In the genomic region with DNA sequence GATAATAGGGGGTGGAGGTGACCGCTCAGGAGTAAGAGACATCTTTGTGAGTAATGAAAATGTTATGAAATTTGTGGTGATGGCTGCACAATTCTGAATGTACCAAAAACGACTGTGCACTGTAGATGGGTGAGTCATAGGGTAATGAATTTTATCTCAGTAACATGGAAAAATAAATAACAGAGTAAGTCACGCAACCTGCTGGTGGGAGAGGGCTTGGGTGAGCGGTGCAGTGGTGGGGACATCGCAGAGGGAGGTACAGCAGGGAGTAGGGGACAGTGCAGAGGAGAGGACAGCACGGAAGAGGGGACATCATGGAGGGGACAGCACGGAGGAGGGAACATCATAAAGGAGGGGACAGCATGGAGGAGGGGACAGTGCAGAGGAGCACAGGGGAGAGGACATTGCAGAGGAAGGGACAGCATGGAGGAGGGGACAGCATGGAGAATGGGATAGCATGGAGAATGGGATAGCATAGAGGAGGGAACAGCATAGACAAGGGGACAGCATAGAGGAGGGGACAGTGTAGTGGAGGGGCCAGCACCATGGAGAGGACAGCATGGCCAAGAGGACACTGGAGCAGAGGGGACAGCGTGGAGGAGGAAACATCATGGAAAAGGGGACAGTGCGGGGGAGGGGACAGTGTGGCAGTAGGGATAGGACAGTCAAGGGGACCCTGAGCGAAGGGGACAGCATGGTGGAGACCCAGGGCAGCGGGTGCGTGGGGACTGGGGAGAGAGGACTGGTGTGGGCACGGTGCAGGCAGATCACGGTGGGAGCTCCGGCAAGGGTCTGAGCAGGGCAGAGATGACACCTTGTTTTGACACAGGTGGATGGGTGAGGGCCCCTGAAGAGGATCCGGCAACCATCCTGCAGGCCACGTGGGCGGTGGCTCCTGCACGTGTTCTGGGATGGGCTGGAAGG, we compare ENCODE assay signal across 8 cellular contexts.
DNase-seq lines count a peak whose midpoint lies in the region; ATAC-seq and TF ChIP-seq lines count a peak whose summit lies in the region.

No MANE protein-coding gene starts in this region.

- CTCF ChIA-PET in HEK293T (lab: Yijun Ruan, JAX), result no interaction called here

- 73% methylated on average over 19 of the region's 19 CpGs for WGBS in esophagus muscularis mucosa
- 66% methylated on average over 19 of the region's 19 CpGs for WGBS in smooth muscle cell (ENCODE audit: low lambda C conversion rate)

- TF ChIP-seq POLR2A in esophagus muscularis mucosa (IDR thresholded peaks at IDR 0.05; ENCODE audit: low read depth), result no peak

- H3K4me1 ChIP-seq in RWPE2 (ENCODE audit: insufficient read depth, poor library complexity, severe bottlenecking) (peaks cover 9% of the 10 kb centered on the region), esophagus muscularis mucosa (no peaks in the 10 kb centered on the region), smooth muscle cell (ENCODE audit: low read depth) (no peaks in the 10 kb centered on the region)

- peaks cover 4% of the 10 kb centered on the region for H3K9me3 ChIP-seq in RWPE2 (ENCODE audit: severe bottlenecking)
- H3K9me3 ChIP-seq in esophagus muscularis mucosa, result peaks cover 0 to 28% (median 13%) of the 10 kb centered on the region in 4 donors
- H3K9me3 ChIP-seq in smooth muscle cell (replicated peaks; ENCODE audit: low read depth), result peaks cover 2% of the 10 kb centered on the region

- peak; percentile 93 for ATAC-seq in RWPE2 (ENCODE audit: low read depth)
- ATAC-seq in HG02678 (IDR thresholded peaks at IDR 0.05; ENCODE audit: unreplicated experiment), result no peak
- no peak for ATAC-seq in HG03039 (IDR thresholded peaks at IDR 0.05; ENCODE audit: unreplicated experiment)

- peak overlapping the region; percentile 28 for H3K4me2 ChIP-seq in smooth muscle cell

- no peaks in the 10 kb centered on the region for H3F3A ChIP-seq in smooth muscle cell (ENCODE audit: low read depth)

- POLR2A ChIA-PET in HEK293T (lab: Yijun Ruan, JAX), result no interaction called here

- no peak overlapping the region for H3K9ac ChIP-seq in smooth muscle cell (ENCODE audit: low read depth)

- H3K4me3 ChIP-seq in RWPE2 (ENCODE audit: severe bottlenecking), result no peak overlapping the region
- H3K4me3 ChIP-seq in esophagus muscularis mucosa, result no peak overlapping the region
- H3K4me3 ChIP-seq in smooth muscle cell, result no peak overlapping the region

- no peaks in the 10 kb centered on the region for H4K20me1 ChIP-seq in smooth muscle cell (ENCODE audit: low read depth)

- no peaks in the 10 kb centered on the region for H3K79me2 ChIP-seq in smooth muscle cell (ENCODE audit: low read depth)

- no peak overlapping the region for H2AFZ ChIP-seq in smooth muscle cell (ENCODE audit: low read depth)

- peak overlapping the region; percentile 28 for H3K27ac ChIP-seq in RWPE2 (ENCODE audit: poor library complexity, severe bottlenecking)
- H3K27ac ChIP-seq in esophagus muscularis mucosa (replicated peaks in 1 of 4), result no peak overlapping the region
- no peak overlapping the region for H3K27ac ChIP-seq in smooth muscle cell (ENCODE audit: low read depth)

- TF ChIP-seq CTCF in RWPE2 (IDR thresholded peaks at IDR 0.05; ENCODE audit: poor library complexity, severe bottlenecking) (peak; percentile 17), esophagus muscularis mucosa (IDR thresholded peaks at IDR 0.05) (no peak), smooth muscle cell (IDR thresholded peaks at IDR 0.05; ENCODE audit: borderline replicate concordance, insufficient read depth, poor library complexity, severe bottlenecking) (no peak)

- intact Hi-C loops in esophagus muscularis mucosa (cut with DNase I), result no loop called here

- H3K36me3 ChIP-seq in RWPE2 (ENCODE audit: low read depth) (0 out of 2 replicates have a peak, but pooled peaks cover 4% of the 10 kb centered on the region), esophagus muscularis mucosa (peaks cover 3 to 10% (median 6%) of the 10 kb centered on the region in 4 donors), smooth muscle cell (ENCODE audit: low read depth) (no peaks in the 10 kb centered on the region)

- TF ChIP-seq EP300 in esophagus muscularis mucosa (IDR thresholded peaks at IDR 0.05), result no peak

- DNase-seq in HEK293T (ENCODE audit: extremely low spot score) (peak; percentile 50), RWPE2 (ENCODE audit: low spot score) (no peak), esophagus muscularis mucosa (ENCODE audit: extremely low spot score) (peak; percentile 45), smooth muscle cell (lab: John Stamatoyannopoulos, UW; ENCODE audit: unreplicated experiment) (no peak), inferior parietal cortex (ENCODE audit: extremely low spot score) (no peak)
- no peak for DNase-seq in activated T-cell treated with anti-CD3 and anti-CD28 coated beads, Interleukin-2, amount 50 U/mL, for 48 hours

- H3K27me3 ChIP-seq in RWPE2 (ENCODE audit: insufficient read depth, poor library complexity, severe bottlenecking) (no peaks in the 10 kb centered on the region), esophagus muscularis mucosa (no peaks in the 10 kb centered on the region), smooth muscle cell (ENCODE audit: low read depth) (no peaks in the 10 kb centered on the region)

TF ChIP-seq in HEK293T, 16 proteins besides CTCF, POLR2A, EP300 and RAD21:
- TF ChIP-seq BHLHE40 (IDR thresholded peaks at IDR 0.05; ENCODE audit: borderline replicate concordance) (no peak), ARNT (IDR thresholded peaks at IDR 0.05) (peak; percentile 96)

Comparison
In these comparisons a context has a peak if more than half of its experiments do, and no peak if none do; other contexts are left out.
1. DNase-seq: peak in HEK293T (single experiment) and esophagus muscularis mucosa (single experiment); none in RWPE2 (single experiment), smooth muscle cell (single experiment), activated T-cell treated with anti-CD3 and anti-CD28 coated beads, Interleukin-2, amount 50 U/mL, for 48 hours (0 of 2) and inferior parietal cortex (single experiment).